ENCODE assay signal across 15 cellular contexts in genomic region chr6:129901910-129902309, GRCh38. TPM values are rescaled to one million over a fixed set of nuclear protein-coding genes. Genes with fewer than 3 reads are reported as not detected.
DNase-seq lines count a peak whose midpoint lies in the region; ATAC-seq, FAIRE-seq and TF ChIP-seq lines count a peak whose summit lies in the region.
"Had no signal": no experiment of that assay in that cellular context is flagged by ENCODE, and none has a peak within 500 bp of the region (broad histone marks: within the 10 kb centered on the region; RNA-seq: fewer than 3 reads in every experiment).

No MANE protein-coding gene starts in this region.

- CTCF ChIA-PET in GM12878 (lab: Yijun Ruan, JAX): interaction anchor here (0.8 to 2.1 kb wide), 4 partner anchors 9 to 402 kb away, joined by 3 to 5 read pairs (median 4); no protein-coding TSS in a partner anchor

- TF ChIP-seq POLR2A in GM12878 (IDR thresholded peaks at IDR 0.05; ENCODE audit: low read depth, low read length): no peak

- no peak overlapping the region for H3K4me3 Mint-ChIP-seq in activated naive CD8-positive, alpha-beta T cell treated with anti-CD3 and anti-CD28 coated beads, Interleukin-2, amount 50 U/mL, for 24 hours
- no peak overlapping the region for H3K4me3 Mint-ChIP-seq in activated naive CD8-positive, alpha-beta T cell treated with anti-CD3 and anti-CD28 coated beads for 36 hours
- H3K4me3 Mint-ChIP-seq: activated naive CD4-positive, alpha-beta T cell treated with anti-CD3 and anti-CD28 coated beads for 36 hours had no signal

- no peaks in the 10 kb centered on the region for H3K27me3 ChIP-seq in GM12878 (replicated peaks in 1 of 2; ENCODE audit: control insufficient read depth in 2 of 2, insufficient read depth in 2 of 2, low read length in 1 of 2)
- H3K27me3 ChIP-seq: testis had no signal

- no peak overlapping the region for H2AFZ ChIP-seq in GM12878 (ENCODE audit: control insufficient read depth, low read depth, low read length)

- H3K36me3 ChIP-seq in GM12878 (ENCODE audit: control insufficient read depth in 2 of 2, insufficient read depth in 2 of 2, low read length in 1 of 2): no peaks in the 10 kb centered on the region

- H3K4me1 Mint-ChIP-seq in activated naive CD8-positive, alpha-beta T cell treated with anti-CD3 and anti-CD28 coated beads, Interleukin-2, amount 50 U/mL, for 24 hours: no peaks in the 10 kb centered on the region
- H3K4me1 Mint-ChIP-seq in activated naive CD8-positive, alpha-beta T cell treated with anti-CD3 and anti-CD28 coated beads for 36 hours: peaks cover 2% of the 10 kb centered on the region

- TF ChIP-seq CTCF in GM12878 (IDR thresholded peaks at IDR 0.05 in 2 of 3, conservative IDR thresholded peaks at IDR 0.05 in 1 of 3; ENCODE audit: control insufficient read depth in 2 of 3, extremely low read depth in 1 of 3, insufficient read depth in 1 of 3, low read depth in 3 of 3, low read length in 3 of 3) (no peak), D721Med (IDR thresholded peaks at IDR 0.05; ENCODE audit: insufficient read depth, missing control alignments) (no peak)

- RAD21 ChIA-PET in GM12878 (lab: Charles Lee; ENCODE audit: unreplicated experiment): no interaction called here

- no peak overlapping the region for H3K27ac Mint-ChIP-seq in activated naive CD8-positive, alpha-beta T cell treated with anti-CD3 and anti-CD28 coated beads, Interleukin-2, amount 50 U/mL, for 24 hours
- no peak overlapping the region for H3K27ac Mint-ChIP-seq in activated naive CD8-positive, alpha-beta T cell treated with anti-CD3 and anti-CD28 coated beads for 36 hours
- H3K27ac Mint-ChIP-seq: activated naive CD4-positive, alpha-beta T cell treated with anti-CD3 and anti-CD28 coated beads for 36 hours had no signal

- H3K79me2 ChIP-seq in GM12878 (ENCODE audit: control insufficient read depth, insufficient read depth, low read length): no peaks in the 10 kb centered on the region

- H3K4me1 ChIP-seq in GM12878 (ENCODE audit: control insufficient read depth, insufficient read depth, low read length): peaks cover 11% of the 10 kb centered on the region; the same call in 1 of the 2 replicates
- H3K4me1 ChIP-seq: testis had no signal

- H3K9ac ChIP-seq in GM12878 (ENCODE audit: control insufficient read depth, insufficient read depth, low read length): no peak overlapping the region

- in situ Hi-C loops in GM12878 (cut with MboI): no loop called here

- H3K4me2 ChIP-seq in GM12878 (ENCODE audit: control insufficient read depth, insufficient read depth): no peak overlapping the region

- no peaks in the 10 kb centered on the region for H4K20me1 ChIP-seq in GM12878 (ENCODE audit: control insufficient read depth, insufficient read depth)

- DNase-seq in activated naive CD8-positive, alpha-beta T cell treated with anti-CD3 and anti-CD28 coated beads, Interleukin-2, amount 50 U/mL, for 24 hours: no peak
- no peak for DNase-seq in activated naive CD8-positive, alpha-beta T cell treated with anti-CD3 and anti-CD28 coated beads for 36 hours
- no peak for DNase-seq in GM12878 (ENCODE audit: low read depth, low spot score)
- DNase-seq in D721Med (ENCODE audit: insufficient read length, low spot score): no peak
- no peak for DNase-seq in activated CD4-positive, alpha-beta T cell treated with anti-CD3 and anti-CD28 coated beads for 1 hour
- no peak for DNase-seq in cortex of kidney (lab: John Stamatoyannopoulos, UW)
- DNase-seq: activated naive CD4-positive, alpha-beta T cell treated with anti-CD3 and anti-CD28 coated beads for 36 hours; DMS153; NCI-H345; testis had no signal

- FAIRE-seq in GM12878 (lab: Jason Lieb, UNC): no peak
- FAIRE-seq in D721Med (lab: Jason Lieb, UNC): no peak
- FAIRE-seq: GM12892 had no signal

- POLR2A ChIA-PET in GM12878 (lab: Charles Lee): no interaction called here

- no TSS peak for BruUV-seq in GM12878 (replicated peaks; lab: Mats Ljungman, UMichigan)

- no peaks in the 10 kb centered on the region for H3K9me3 Mint-ChIP-seq in activated naive CD8-positive, alpha-beta T cell treated with anti-CD3 and anti-CD28 coated beads, Interleukin-2, amount 50 U/mL, for 24 hours
- no peaks in the 10 kb centered on the region for H3K9me3 Mint-ChIP-seq in activated naive CD8-positive, alpha-beta T cell treated with anti-CD3 and anti-CD28 coated beads for 36 hours
- H3K9me3 Mint-ChIP-seq: activated naive CD4-positive, alpha-beta T cell treated with anti-CD3 and anti-CD28 coated beads for 36 hours had no signal

- intact Hi-C loops in GM12878 (cut with micrococcal nuclease; ENCODE audit: unreplicated experiment): no loop called here

- no peak overlapping the region for H3K27ac ChIP-seq in GM12878 (ENCODE audit: control insufficient read depth, insufficient read depth)
- H3K27ac ChIP-seq: 22Rv1, testis had no signal

- SMC1A ChIA-PET in GM12878 (lab: Charles Lee; ENCODE audit: uncharacterized antibody, unreplicated experiment): interaction anchor here (1.2 to 1.5 kb wide), 4 partner anchors 17 to 119 kb away, joined by 3 to 4 read pairs (median 4); no protein-coding TSS in a partner anchor

- H3K27me3 Mint-ChIP-seq in activated naive CD8-positive, alpha-beta T cell treated with anti-CD3 and anti-CD28 coated beads, Interleukin-2, amount 50 U/mL, for 24 hours: no peaks in the 10 kb centered on the region
- peaks cover 5% of the 10 kb centered on the region for H3K27me3 Mint-ChIP-seq in activated naive CD8-positive, alpha-beta T cell treated with anti-CD3 and anti-CD28 coated beads for 36 hours

- no peak for TF ChIP-seq RAD21 in GM12878 (IDR thresholded peaks at IDR 0.05; ENCODE audit: insufficient read depth, low read depth, low read length)

- TF ChIP-seq EP300 in GM12878 (IDR thresholded peaks at IDR 0.05; ENCODE audit: borderline replicate concordance in 1 of 2, control insufficient read depth in 1 of 2, low read depth in 2 of 2, low read length in 2 of 2): no peak

- H3K4me3 ChIP-seq in GM12878: no peak overlapping the region
- H3K4me3 ChIP-seq: testis had no signal

- peak; percentile 36 for ATAC-seq in activated naive CD8-positive, alpha-beta T cell treated with anti-CD3 and anti-CD28 coated beads, Interleukin-2, amount 50 U/mL, for 24 hours
- ATAC-seq in HG03108 (IDR thresholded peaks at IDR 0.05; ENCODE audit: unreplicated experiment) (peak; percentile 50), GM12878 (peak; percentile 80), HG03457 (IDR thresholded peaks at IDR 0.05; ENCODE audit: unreplicated experiment) (no peak)

- H3K36me3 Mint-ChIP-seq in activated naive CD8-positive, alpha-beta T cell treated with anti-CD3 and anti-CD28 coated beads, Interleukin-2, amount 50 U/mL, for 24 hours (ENCODE audit: low read depth): no peaks in the 10 kb centered on the region
- no peaks in the 10 kb centered on the region for H3K36me3 Mint-ChIP-seq in activated naive CD8-positive, alpha-beta T cell treated with anti-CD3 and anti-CD28 coated beads for 36 hours

- no peaks in the 10 kb centered on the region for H3K9me3 ChIP-seq in GM12878 (replicated peaks; ENCODE audit: control insufficient read depth, insufficient read depth, low read length)
- H3K9me3 ChIP-seq: testis had no signal

TF ChIP-seq in GM12878, 131 proteins besides CTCF, POLR2A, EP300 and RAD21:
- TF ChIP-seq ATF7 (IDR thresholded peaks at IDR 0.05; ENCODE audit: low read depth) (no peak), TCF3 (IDR thresholded peaks at IDR 0.05; ENCODE audit: borderline replicate concordance, insufficient read depth, low read depth, low read length) (no peak), BRCA1 (IDR thresholded peaks at IDR 0.05; ENCODE audit: low read depth, low read length) (no peak), TBL1XR1 (IDR thresholded peaks at IDR 0.05; ENCODE audit: low read depth, low read length) (no peak)

RNA-seq across cellular contexts. Expression of gene TMEM244, which starts 40.8 kb away (rescaled TPM):
- not detected for total RNA-seq in activated naive CD8-positive, alpha-beta T cell treated with anti-CD3 and anti-CD28 coated beads for 36 hours
- not detected in 2 replicates for total RNA-seq in GM12878 (2013; cell fraction: nucleolus; rRNA removed)
- not detected in 2 replicates for total RNA-seq in GM12878 (2014; rRNA removed)
- not detected in 2 replicates for total RNA-seq in GM12878 (2014; rRNA removed; fragmentation: Illumina TruSeq; extraction: Trizol)
- not detected in 2 replicates for total RNA-seq in GM12878 (2021)
- not detected for polyA plus RNA-seq in GM12878 (2011; ENCODE audit: low read depth)
- polyA plus RNA-seq in GM12878 (2011; rRNA removed): 0.14 and 0.23 TPM in 2 replicates
- 0.24 TPM in 1 of 2 replicates, not detected in the other for polyA plus RNA-seq in GM12878 (2011; cell fraction: cytosol; rRNA removed)
- not detected in 2 replicates for polyA plus RNA-seq in GM12878 (2011; cell fraction: nucleus; rRNA removed)
- polyA plus RNA-seq in GM12878 (2012): not detected in 2 replicates
- polyA plus RNA-seq in GM12878 (2014; fragmentation: Illumina TruSeq; extraction: Trizol): not detected in 2 replicates
- polyA plus RNA-seq in GM12878 (2014; fragmentation: Nextera tagmentation; extraction: Ambion mirVana): not detected
- polyA plus RNA-seq in GM12878 (2014; rRNA removed): not detected in 2 replicates
- not detected for polyA plus RNA-seq in GM12878 (2016; fragmentation: Nextera tagmentation; extraction: Ambion mirVana)
- not detected in 2 replicates for polyA minus RNA-seq in GM12878 (2011; rRNA and poly(A)+ RNA removed)
- polyA minus RNA-seq in GM12878 (2011; cell fraction: cytosol; rRNA and poly(A)+ RNA removed): not detected in 2 replicates
- polyA minus RNA-seq in GM12878 (2011; cell fraction: nucleus; rRNA and poly(A)+ RNA removed): not detected in 2 replicates
- total RNA-seq: activated naive CD4-positive, alpha-beta T cell treated with anti-CD3 and anti-CD28 coated beads for 36 hours; fibroblast of lung; testis had no signal
- polyA plus RNA-seq: fibroblast of lung had no signal
